In the genomic region with DNA sequence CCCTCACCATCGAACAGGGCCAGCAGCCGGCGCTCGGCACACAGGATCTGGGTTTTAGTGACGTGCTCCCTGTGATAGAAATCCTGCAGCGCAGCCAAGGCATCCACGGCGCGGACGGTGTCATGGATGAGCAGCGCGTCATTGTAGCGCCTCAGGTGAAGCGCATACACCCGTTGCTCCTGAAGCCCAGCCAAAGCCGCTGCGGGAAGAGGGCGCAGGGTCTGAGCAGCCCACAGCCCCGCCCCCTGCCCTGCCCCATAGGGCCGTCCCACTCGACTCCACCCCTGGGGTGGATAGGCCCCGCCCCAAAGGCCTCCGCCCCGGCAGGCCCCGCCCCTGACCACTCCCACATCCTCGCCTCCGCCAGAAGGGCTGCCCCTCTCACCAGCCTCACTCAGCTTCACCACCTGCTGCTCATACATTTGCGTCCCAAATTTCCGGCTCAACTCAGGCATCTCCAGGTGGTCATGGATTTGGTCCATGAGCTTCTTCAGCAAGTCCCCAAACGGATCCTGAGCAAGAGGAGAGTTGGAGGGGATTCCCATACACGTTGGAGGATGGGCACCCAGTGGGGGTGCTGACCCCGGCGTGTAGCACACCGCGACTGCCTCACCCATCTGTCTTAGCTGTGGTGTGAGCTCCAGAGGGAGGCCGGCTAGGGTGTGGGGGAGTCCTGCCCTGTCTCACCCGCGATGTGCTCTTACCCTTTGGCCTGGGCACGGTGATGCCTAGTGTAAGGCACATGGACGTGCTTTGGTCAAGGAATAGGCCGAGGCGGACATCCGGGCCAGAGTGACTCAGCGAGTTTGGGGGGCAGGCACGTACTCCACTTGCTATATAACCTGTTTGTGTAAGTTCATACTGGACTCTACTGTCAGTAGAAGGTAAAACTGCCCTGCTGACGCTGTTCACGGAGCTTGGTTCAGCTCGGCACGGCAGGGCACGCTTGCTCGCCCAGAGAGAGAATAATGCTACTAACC, we compare ENCODE assay signal across 1 cellular context.
A peak's percentile ranks its signal among the peaks of the same experiment; 100 is the strongest.
TF ChIP-seq lines count a peak whose summit lies in the region.

No MANE protein-coding gene starts in this region.

TF ChIP-seq in K562, 482 proteins besides CTCF, POLR2A, EP300 and RAD21 (continued from another document and continues in another):
- TF ChIP-seq ETS2 (tag; IDR thresholded peaks at IDR 0.05; ENCODE audit: borderline replicate concordance, poor library complexity, severe bottlenecking) (no peak), ASH1L (IDR thresholded peaks at IDR 0.05; ENCODE audit: borderline replicate concordance, low read depth, partially characterized antibody) (no peak), ZNF717 (CRISPR knock-in tag; IDR thresholded peaks at IDR 0.05) (no peak), NR2C2 (CRISPR knock-in tag; IDR thresholded peaks at IDR 0.05) (0 out of 2 replicates have a peak, but pooled peaks have one; percentile 22), NR2C2 (tag; IDR thresholded peaks at IDR 0.05) (no peak), CEBPG (CRISPR knock-in tag; IDR thresholded peaks at IDR 0.05) (no peak), CEBPG (tag; conservative IDR thresholded peaks at IDR 0.05 in 1 of 2, IDR thresholded peaks at IDR 0.05 in 1 of 2) (no peak), PYGO2 (tag; IDR thresholded peaks at IDR 0.05) (no peak), TAL1 (IDR thresholded peaks at IDR 0.05) (no peak), ZEB2 (IDR thresholded peaks at IDR 0.05) (no peak), TEAD2 (tag; IDR thresholded peaks at IDR 0.05) (no peak), EZH2 (IDR thresholded peaks at IDR 0.05; ENCODE audit: borderline replicate concordance, low read depth, low read length) (no peak), RNF2 (IDR thresholded peaks at IDR 0.05) (no peak), ZNF561 (CRISPR knock-in tag; conservative IDR thresholded peaks at IDR 0.05) (no peak), CTBP1 (IDR thresholded peaks at IDR 0.05; ENCODE audit: borderline replicate concordance) (0 out of 2 replicates have a peak, but pooled peaks have one; percentile 18), C11orf30 (IDR thresholded peaks at IDR 0.05; ENCODE audit: low read depth) (peak; percentile 62), ZNF695 (CRISPR knock-in tag; IDR thresholded peaks at IDR 0.05) (no peak), BRD4 (IDR thresholded peaks at IDR 0.05) (no peak), CREB1 (IDR thresholded peaks at IDR 0.05) (peak; percentile 61; the same call in 1 of the 2 replicates), CREB1 (CRISPR knock-in tag; IDR thresholded peaks at IDR 0.05) (no peak), MCM3 (IDR thresholded peaks at IDR 0.05) (no peak), ZNF77 (CRISPR knock-in tag; IDR thresholded peaks at IDR 0.05) (no peak), MIER1 (IDR thresholded peaks at IDR 0.05; ENCODE audit: low read depth) (no peak), XRCC3 (IDR thresholded peaks at IDR 0.05) (no peak), CREBBP (IDR thresholded peaks at IDR 0.05; ENCODE audit: low read depth, low read length) (no peak), JUND (IDR thresholded peaks at IDR 0.05; ENCODE audit: borderline replicate concordance, low read depth, low read length) (no peak), JUND (tag; IDR thresholded peaks at IDR 0.05; ENCODE audit: borderline replicate concordance, low read depth, low read length) (no peak), YBX1 (IDR thresholded peaks at IDR 0.05) (no peak), ZKSCAN1 (IDR thresholded peaks at IDR 0.05; ENCODE audit: low read depth, low read length) (no peak), EP400 (IDR thresholded peaks at IDR 0.05) (no peak), PHB (CRISPR knock-in tag; IDR thresholded peaks at IDR 0.05) (no peak), SMAD4 (CRISPR knock-in tag; conservative IDR thresholded peaks at IDR 0.05) (peak; percentile 83), MEIS2 (IDR thresholded peaks at IDR 0.05; ENCODE audit: partially characterized antibody) (no peak), ZNF311 (CRISPR knock-in tag; IDR thresholded peaks at IDR 0.05) (peak; percentile 87), FOXJ3 (CRISPR knock-in tag; IDR thresholded peaks at IDR 0.05) (no peak), CBFB (CRISPR knock-in tag; IDR thresholded peaks at IDR 0.05) (peak; percentile 69; the same call in 1 of the 2 replicates), GATA2 (CRISPR knock-in tag; IDR thresholded peaks at IDR 0.05) (no peak), SPI1 (IDR thresholded peaks at IDR 0.05; ENCODE audit: borderline replicate concordance, low read depth, low read length) (no peak), NONO (IDR thresholded peaks at IDR 0.05; ENCODE audit: low read depth in 2 of 2, low read length in 1 of 2) (no peak), SOX6 (IDR thresholded peaks at IDR 0.05) (no peak), HMGN3 (IDR thresholded peaks at IDR 0.05; ENCODE audit: borderline replicate concordance, extremely low read depth, insufficient read length, low read depth, low read length) (no peak)
- TF ChIP-seq, protein P1, sequence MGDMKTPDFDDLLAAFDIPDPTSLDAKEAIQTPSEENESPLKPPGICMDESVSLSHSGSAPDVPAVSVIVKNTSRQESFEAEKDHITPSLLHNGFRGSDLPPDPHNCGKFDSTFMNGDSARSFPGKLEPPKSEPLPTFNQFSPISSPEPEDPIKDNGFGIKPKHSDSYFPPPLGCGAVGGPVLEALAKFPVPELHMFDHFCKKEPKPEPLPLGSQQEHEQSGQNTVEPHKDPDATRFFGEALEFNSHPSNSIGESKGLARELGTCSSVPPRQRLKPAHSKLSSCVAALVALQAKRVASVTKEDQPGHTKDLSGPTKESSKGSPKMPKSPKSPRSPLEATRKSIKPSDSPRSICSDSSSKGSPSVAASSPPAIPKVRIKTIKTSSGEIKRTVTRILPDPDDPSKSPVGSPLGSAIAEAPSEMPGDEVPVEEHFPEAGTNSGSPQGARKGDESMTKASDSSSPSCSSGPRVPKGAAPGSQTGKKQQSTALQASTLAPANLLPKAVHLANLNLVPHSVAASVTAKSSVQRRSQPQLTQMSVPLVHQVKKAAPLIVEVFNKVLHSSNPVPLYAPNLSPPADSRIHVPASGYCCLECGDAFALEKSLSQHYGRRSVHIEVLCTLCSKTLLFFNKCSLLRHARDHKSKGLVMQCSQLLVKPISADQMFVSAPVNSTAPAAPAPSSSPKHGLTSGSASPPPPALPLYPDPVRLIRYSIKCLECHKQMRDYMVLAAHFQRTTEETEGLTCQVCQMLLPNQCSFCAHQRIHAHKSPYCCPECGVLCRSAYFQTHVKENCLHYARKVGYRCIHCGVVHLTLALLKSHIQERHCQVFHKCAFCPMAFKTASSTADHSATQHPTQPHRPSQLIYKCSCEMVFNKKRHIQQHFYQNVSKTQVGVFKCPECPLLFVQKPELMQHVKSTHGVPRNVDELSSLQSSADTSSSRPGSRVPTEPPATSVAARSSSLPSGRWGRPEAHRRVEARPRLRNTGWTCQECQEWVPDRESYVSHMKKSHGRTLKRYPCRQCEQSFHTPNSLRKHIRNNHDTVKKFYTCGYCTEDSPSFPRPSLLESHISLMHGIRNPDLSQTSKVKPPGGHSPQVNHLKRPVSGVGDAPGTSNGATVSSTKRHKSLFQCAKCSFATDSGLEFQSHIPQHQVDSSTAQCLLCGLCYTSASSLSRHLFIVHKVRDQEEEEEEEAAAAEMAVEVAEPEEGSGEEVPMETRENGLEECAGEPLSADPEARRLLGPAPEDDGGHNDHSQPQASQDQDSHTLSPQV (IDR thresholded peaks at IDR 0.05) = peak; percentile 98
- TF ChIP-seq, protein P2, sequence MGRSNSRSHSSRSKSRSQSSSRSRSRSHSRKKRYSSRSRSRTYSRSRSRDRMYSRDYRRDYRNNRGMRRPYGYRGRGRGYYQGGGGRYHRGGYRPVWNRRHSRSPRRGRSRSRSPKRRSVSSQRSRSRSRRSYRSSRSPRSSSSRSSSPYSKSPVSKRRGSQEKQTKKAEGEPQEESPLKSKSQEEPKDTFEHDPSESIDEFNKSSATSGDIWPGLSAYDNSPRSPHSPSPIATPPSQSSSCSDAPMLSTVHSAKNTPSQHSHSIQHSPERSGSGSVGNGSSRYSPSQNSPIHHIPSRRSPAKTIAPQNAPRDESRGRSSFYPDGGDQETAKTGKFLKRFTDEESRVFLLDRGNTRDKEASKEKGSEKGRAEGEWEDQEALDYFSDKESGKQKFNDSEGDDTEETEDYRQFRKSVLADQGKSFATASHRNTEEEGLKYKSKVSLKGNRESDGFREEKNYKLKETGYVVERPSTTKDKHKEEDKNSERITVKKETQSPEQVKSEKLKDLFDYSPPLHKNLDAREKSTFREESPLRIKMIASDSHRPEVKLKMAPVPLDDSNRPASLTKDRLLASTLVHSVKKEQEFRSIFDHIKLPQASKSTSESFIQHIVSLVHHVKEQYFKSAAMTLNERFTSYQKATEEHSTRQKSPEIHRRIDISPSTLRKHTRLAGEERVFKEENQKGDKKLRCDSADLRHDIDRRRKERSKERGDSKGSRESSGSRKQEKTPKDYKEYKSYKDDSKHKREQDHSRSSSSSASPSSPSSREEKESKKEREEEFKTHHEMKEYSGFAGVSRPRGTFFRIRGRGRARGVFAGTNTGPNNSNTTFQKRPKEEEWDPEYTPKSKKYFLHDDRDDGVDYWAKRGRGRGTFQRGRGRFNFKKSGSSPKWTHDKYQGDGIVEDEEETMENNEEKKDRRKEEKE (IDR thresholded peaks at IDR 0.05; ENCODE audit: borderline replicate concordance in 1 of 2, control insufficient read depth in 1 of 2, low read depth in 2 of 2, low read length in 1 of 2) = no peak
- TF ChIP-seq, protein P3, sequence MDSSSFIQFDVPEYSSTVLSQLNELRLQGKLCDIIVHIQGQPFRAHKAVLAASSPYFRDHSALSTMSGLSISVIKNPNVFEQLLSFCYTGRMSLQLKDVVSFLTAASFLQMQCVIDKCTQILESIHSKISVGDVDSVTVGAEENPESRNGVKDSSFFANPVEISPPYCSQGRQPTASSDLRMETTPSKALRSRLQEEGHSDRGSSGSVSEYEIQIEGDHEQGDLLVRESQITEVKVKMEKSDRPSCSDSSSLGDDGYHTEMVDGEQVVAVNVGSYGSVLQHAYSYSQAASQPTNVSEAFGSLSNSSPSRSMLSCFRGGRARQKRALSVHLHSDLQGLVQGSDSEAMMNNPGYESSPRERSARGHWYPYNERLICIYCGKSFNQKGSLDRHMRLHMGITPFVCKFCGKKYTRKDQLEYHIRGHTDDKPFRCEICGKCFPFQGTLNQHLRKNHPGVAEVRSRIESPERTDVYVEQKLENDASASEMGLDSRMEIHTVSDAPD (CRISPR knock-in tag; IDR thresholded peaks at IDR 0.05) = peak; percentile 42; the same call in 1 of the 2 replicates
- TF ChIP-seq, protein P4, sequence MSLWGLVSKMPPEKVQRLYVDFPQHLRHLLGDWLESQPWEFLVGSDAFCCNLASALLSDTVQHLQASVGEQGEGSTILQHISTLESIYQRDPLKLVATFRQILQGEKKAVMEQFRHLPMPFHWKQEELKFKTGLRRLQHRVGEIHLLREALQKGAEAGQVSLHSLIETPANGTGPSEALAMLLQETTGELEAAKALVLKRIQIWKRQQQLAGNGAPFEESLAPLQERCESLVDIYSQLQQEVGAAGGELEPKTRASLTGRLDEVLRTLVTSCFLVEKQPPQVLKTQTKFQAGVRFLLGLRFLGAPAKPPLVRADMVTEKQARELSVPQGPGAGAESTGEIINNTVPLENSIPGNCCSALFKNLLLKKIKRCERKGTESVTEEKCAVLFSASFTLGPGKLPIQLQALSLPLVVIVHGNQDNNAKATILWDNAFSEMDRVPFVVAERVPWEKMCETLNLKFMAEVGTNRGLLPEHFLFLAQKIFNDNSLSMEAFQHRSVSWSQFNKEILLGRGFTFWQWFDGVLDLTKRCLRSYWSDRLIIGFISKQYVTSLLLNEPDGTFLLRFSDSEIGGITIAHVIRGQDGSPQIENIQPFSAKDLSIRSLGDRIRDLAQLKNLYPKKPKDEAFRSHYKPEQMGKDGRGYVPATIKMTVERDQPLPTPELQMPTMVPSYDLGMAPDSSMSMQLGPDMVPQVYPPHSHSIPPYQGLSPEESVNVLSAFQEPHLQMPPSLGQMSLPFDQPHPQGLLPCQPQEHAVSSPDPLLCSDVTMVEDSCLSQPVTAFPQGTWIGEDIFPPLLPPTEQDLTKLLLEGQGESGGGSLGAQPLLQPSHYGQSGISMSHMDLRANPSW (CRISPR knock-in tag; IDR thresholded peaks at IDR 0.05) = no peak
- TF ChIP-seq, protein P5, sequence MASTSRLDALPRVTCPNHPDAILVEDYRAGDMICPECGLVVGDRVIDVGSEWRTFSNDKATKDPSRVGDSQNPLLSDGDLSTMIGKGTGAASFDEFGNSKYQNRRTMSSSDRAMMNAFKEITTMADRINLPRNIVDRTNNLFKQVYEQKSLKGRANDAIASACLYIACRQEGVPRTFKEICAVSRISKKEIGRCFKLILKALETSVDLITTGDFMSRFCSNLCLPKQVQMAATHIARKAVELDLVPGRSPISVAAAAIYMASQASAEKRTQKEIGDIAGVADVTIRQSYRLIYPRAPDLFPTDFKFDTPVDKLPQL (IDR thresholded peaks at IDR 0.05; ENCODE audit: extremely low read depth, insufficient read length) = no peak
- TF ChIP-seq, protein P6, sequence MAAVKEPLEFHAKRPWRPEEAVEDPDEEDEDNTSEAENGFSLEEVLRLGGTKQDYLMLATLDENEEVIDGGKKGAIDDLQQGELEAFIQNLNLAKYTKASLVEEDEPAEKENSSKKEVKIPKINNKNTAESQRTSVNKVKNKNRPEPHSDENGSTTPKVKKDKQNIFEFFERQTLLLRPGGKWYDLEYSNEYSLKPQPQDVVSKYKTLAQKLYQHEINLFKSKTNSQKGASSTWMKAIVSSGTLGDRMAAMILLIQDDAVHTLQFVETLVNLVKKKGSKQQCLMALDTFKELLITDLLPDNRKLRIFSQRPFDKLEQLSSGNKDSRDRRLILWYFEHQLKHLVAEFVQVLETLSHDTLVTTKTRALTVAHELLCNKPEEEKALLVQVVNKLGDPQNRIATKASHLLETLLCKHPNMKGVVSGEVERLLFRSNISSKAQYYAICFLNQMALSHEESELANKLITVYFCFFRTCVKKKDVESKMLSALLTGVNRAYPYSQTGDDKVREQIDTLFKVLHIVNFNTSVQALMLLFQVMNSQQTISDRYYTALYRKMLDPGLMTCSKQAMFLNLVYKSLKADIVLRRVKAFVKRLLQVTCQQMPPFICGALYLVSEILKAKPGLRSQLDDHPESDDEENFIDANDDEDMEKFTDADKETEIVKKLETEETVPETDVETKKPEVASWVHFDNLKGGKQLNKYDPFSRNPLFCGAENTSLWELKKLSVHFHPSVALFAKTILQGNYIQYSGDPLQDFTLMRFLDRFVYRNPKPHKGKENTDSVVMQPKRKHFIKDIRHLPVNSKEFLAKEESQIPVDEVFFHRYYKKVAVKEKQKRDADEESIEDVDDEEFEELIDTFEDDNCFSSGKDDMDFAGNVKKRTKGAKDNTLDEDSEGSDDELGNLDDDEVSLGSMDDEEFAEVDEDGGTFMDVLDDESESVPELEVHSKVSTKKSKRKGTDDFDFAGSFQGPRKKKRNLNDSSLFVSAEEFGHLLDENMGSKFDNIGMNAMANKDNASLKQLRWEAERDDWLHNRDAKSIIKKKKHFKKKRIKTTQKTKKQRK (IDR thresholded peaks at IDR 0.05; ENCODE audit: borderline replicate concordance, low read depth, low read length) = no peak
- TF ChIP-seq, protein P7, sequence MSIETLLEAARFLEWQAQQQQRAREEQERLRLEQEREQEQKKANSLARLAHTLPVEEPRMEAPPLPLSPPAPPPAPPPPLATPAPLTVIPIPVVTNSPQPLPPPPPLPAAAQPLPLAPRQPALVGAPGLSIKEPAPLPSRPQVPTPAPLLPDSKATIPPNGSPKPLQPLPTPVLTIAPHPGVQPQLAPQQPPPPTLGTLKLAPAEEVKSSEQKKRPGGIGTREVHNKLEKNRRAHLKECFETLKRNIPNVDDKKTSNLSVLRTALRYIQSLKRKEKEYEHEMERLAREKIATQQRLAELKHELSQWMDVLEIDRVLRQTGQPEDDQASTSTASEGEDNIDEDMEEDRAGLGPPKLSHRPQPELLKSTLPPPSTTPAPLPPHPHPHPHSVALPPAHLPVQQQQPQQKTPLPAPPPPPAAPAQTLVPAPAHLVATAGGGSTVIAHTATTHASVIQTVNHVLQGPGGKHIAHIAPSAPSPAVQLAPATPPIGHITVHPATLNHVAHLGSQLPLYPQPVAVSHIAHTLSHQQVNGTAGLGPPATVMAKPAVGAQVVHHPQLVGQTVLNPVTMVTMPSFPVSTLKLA (conservative IDR thresholded peaks at IDR 0.05) = no peak
